ENCODE assay signal across 8 cellular contexts in the genomic region with DNA sequence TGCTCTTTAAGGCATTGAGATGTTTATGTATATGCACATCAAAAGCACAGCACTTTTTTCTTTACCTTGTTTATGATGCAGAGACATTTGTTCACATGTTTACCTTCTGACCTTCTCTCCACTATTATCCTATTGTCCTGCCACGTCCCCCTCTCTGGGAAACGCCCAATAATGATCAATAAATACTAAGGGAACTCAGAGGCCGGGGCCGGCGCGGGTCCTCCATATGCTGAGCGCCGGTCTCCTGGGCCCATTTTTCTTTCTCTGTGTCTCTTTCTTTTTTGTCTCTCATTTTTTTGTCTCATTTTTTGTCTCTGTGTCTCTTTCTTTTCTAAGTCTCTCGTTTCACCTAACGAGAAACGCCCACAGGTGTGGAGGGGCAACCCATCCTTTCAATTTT. TPM values are rescaled to one million over a fixed set of nuclear protein-coding genes. Genes with fewer than 3 reads are reported as not detected.
A peak's percentile ranks its signal among the peaks of the same experiment; 100 is the strongest.
DNase-seq lines count a peak whose midpoint lies in the region; ATAC-seq, FAIRE-seq and TF ChIP-seq lines count a peak whose summit lies in the region.
"Not testable (repeated sequence)": the region's sequence is repeated elsewhere in the genome, so short reads cannot be mapped to it uniquely, and the experiment has no call there.
"Had no signal": no experiment of that assay in that cellular context is flagged by ENCODE, and none has a peak within 500 bp of the region (broad histone marks: within the 10 kb centered on the region; RNA-seq: fewer than 3 reads in every experiment).

No MANE protein-coding gene starts in this region.

- H2BK15ac ChIP-seq in mesenchymal stem cell (ENCODE audit: low read depth, poor library complexity, severe bottlenecking); neuronal stem cell (ENCODE audit: low read length): not testable (repeated sequence)

- intact Hi-C loops in K562 (cut with micrococcal nuclease) = not testable (repeated sequence)

- 5% methylated on average over 11 of the region's 11 CpGs for WGBS in HUES64
- WGBS in K562 (ENCODE audit: insufficient coverage, low coverage, missing lambda C conversion rate) = 33% methylated on average over 11 of the region's 11 CpGs
- 31% methylated on average over 11 of the region's 11 CpGs for WGBS in mesenchymal stem cell
- no CpG with 5 or more reads among the region's 11 CpGs for whole genome bisulfite sequencing in neuronal stem cell (ENCODE audit: extremely low coverage in 2 of 2, insufficient read length in 2 of 2, insufficient replicate concordance in 1 of 2), 2 donors

- TF ChIP-seq EP300 in K562 (IDR thresholded peaks at IDR 0.05; ENCODE audit: low read length) = not testable (repeated sequence)

- H4K91ac ChIP-seq in mesenchymal stem cell (ENCODE audit: low read length); neuronal stem cell (ENCODE audit: low read depth, low read length, poor library complexity): not testable (repeated sequence)

- not testable (repeated sequence) for FAIRE-seq in K562 (lab: Jason Lieb, UNC)

- H3K23ac ChIP-seq in mesenchymal stem cell (ENCODE audit: low read length in 2 of 2); neuronal stem cell (ENCODE audit: low read depth, low read length, poor library complexity): not testable (repeated sequence)

- H3K79me1 ChIP-seq in mesenchymal stem cell (replicated peaks; ENCODE audit: low read length, poor library complexity, severe bottlenecking); neuronal stem cell (ENCODE audit: low read depth, low read length): not testable (repeated sequence)

- TF ChIP-seq POLR2A in K562 (conservative IDR thresholded peaks at IDR 0.05) = not testable (repeated sequence)

- in situ Hi-C loops in K562 (cut with MboI) = not testable (repeated sequence)

- peak overlapping the region; percentile 58 for H3K4me3 Mint-ChIP-seq in glutamatergic neuron (ENCODE audit: unreplicated experiment)

- peak overlapping the region; percentile 97 for H3K27ac Mint-ChIP-seq in glutamatergic neuron (ENCODE audit: unreplicated experiment)

- not testable (repeated sequence) for H2BK12ac ChIP-seq in mesenchymal stem cell (ENCODE audit: low read length in 2 of 2); neuronal stem cell (ENCODE audit: low read length)

- H3K79me2 ChIP-seq in K562 (ENCODE audit: control insufficient read depth, insufficient read depth, low read length) = not testable (repeated sequence)

- not testable (repeated sequence) for H2AK5ac ChIP-seq in mesenchymal stem cell (ENCODE audit: low read length, severe bottlenecking); neuronal stem cell (ENCODE audit: low read depth, low read length)

- H3K18ac ChIP-seq in mesenchymal stem cell (ENCODE audit: low read depth in 1 of 2, low read length in 2 of 2) = peak overlapping the region in 1 of 2 experiments; percentile 66
- not testable (repeated sequence) for H3K18ac ChIP-seq in neuronal stem cell (ENCODE audit: low read length)

- not testable (repeated sequence) for TF ChIP-seq CTCF in RWPE2 (IDR thresholded peaks at IDR 0.05; ENCODE audit: poor library complexity, severe bottlenecking); K562 (IDR thresholded peaks at IDR 0.05 in 2 of 3, conservative IDR thresholded peaks at IDR 0.05 in 1 of 3; ENCODE audit: insufficient read depth in 2 of 3, low read depth in 1 of 3, low read length in 3 of 3); glutamatergic neuron (IDR thresholded peaks at IDR 0.05; ENCODE audit: partially characterized antibody, unreplicated experiment)

- H3K27me3 ChIP-seq in HUES64 (ENCODE audit: insufficient read depth, low read length) = peaks cover 17% of the 10 kb centered on the region
- not testable (repeated sequence) for H3K27me3 ChIP-seq in RWPE2 (ENCODE audit: insufficient read depth, poor library complexity, severe bottlenecking); K562 (ENCODE audit: control insufficient read depth in 2 of 2, insufficient read depth in 2 of 2, low read length in 2 of 2); mesenchymal stem cell (ENCODE audit: control insufficient read depth in 1 of 2, insufficient read depth in 1 of 2, low read length in 2 of 2); neuronal stem cell (ENCODE audit: control insufficient read depth in 3 of 3, insufficient read depth in 3 of 3, low read depth in 1 of 3, low read length in 3 of 3)

- not testable (repeated sequence) for TF ChIP-seq RAD21 in K562 (CRISPR knock-in tag; conservative IDR thresholded peaks at IDR 0.05 in 1 of 2, IDR thresholded peaks at IDR 0.05 in 1 of 2)

- H4K20me1 ChIP-seq in K562 (replicated peaks; ENCODE audit: control insufficient read depth, insufficient read depth, low read length) = not testable (repeated sequence)

- not testable (repeated sequence) for H3K27me3 Mint-ChIP-seq in glutamatergic neuron (ENCODE audit: unreplicated experiment)

- not testable (repeated sequence) for H2BK5ac ChIP-seq in mesenchymal stem cell (ENCODE audit: low read depth, low read length, poor library complexity, severe bottlenecking); neuronal stem cell (ENCODE audit: low read length)

- POLR2A ChIA-PET in K562 (lab: Yijun Ruan, JAX) = not testable (repeated sequence)

- peak overlapping the region in 1 of 2 experiments; percentile 21 for H3K4ac ChIP-seq in mesenchymal stem cell (ENCODE audit: low read depth in 1 of 2, low read length in 2 of 2)
- H3K4ac ChIP-seq in neuronal stem cell (ENCODE audit: low read length) = not testable (repeated sequence)

- H3K9me1 ChIP-seq in K562 (ENCODE audit: control insufficient read depth, insufficient read depth, low read length) = not testable (repeated sequence)

- not testable (repeated sequence) for H3K36me3 Mint-ChIP-seq in glutamatergic neuron (ENCODE audit: unreplicated experiment)

- H3K4me3 ChIP-seq in HUES64 (ENCODE audit: low read length) (peak overlapping the region; percentile 38), neuronal stem cell (ENCODE audit: low read length in 2 of 2) (peak overlapping the region in 1 of 2 donors; percentile 45)
- not testable (repeated sequence) for H3K4me3 ChIP-seq in RWPE2 (ENCODE audit: severe bottlenecking); K562; mesenchymal stem cell (ENCODE audit: insufficient read depth in 1 of 2, low read depth in 1 of 2, low read length in 2 of 2)

- H3K4me2 ChIP-seq in K562 (ENCODE audit: insufficient read depth, low read length); mesenchymal stem cell (ENCODE audit: low read length, poor library complexity, severe bottlenecking): not testable (repeated sequence)
- H3K4me2 ChIP-seq in neuronal stem cell (ENCODE audit: insufficient read depth, low read length, poor library complexity, severe bottlenecking) = peak overlapping the region; percentile 14

- H3K4me1 ChIP-seq in HUES64 (ENCODE audit: insufficient read depth, low read length) = peaks cover 32% of the 10 kb centered on the region
- H3K4me1 ChIP-seq in RWPE2 (ENCODE audit: insufficient read depth, poor library complexity, severe bottlenecking); mesenchymal stem cell (ENCODE audit: control insufficient read depth, insufficient read depth, low read depth, low read length): not testable (repeated sequence)
- H3K4me1 ChIP-seq in K562 (replicated peaks in 1 of 2; ENCODE audit: control insufficient read depth in 2 of 2, insufficient read depth in 2 of 2, low read length in 2 of 2) = peaks cover 14 to 16% of the 10 kb centered on the region in 2 experiments
- H3K4me1 ChIP-seq in neuronal stem cell (ENCODE audit: control insufficient read depth in 2 of 2, insufficient read depth in 1 of 2, low read depth in 1 of 2, low read length in 2 of 2) = peaks cover 8 to 29% of the 10 kb centered on the region in 2 donors

- CTCF ChIA-PET in K562 (lab: Yijun Ruan, JAX; ENCODE audit: low intra/inter-chr PET ratio) = not testable (repeated sequence)

- H3K4me1 Mint-ChIP-seq in glutamatergic neuron (ENCODE audit: low read depth, unreplicated experiment) = peaks cover 19% of the 10 kb centered on the region

- H3K27ac ChIP-seq in HUES64 (ENCODE audit: low read depth, low read length) = peak overlapping the region; percentile 88; the same call in 1 of the 2 replicates
- H3K27ac ChIP-seq in RWPE2 (ENCODE audit: poor library complexity, severe bottlenecking) = peak overlapping the region; percentile 23
- H3K27ac ChIP-seq in K562 (ENCODE audit: extremely low read depth, low read depth, low read length) = peak overlapping the region; percentile 60; the same call in 2 of the 3 replicates
- not testable (repeated sequence) for H3K27ac ChIP-seq in mesenchymal stem cell (ENCODE audit: low read length, poor library complexity, severe bottlenecking); neuronal stem cell (replicated peaks; ENCODE audit: low read length)

- H3K9ac ChIP-seq in HUES64 (ENCODE audit: low read depth, low read length) = peak overlapping the region; percentile 7; the same call in 1 of the 2 replicates
- peak overlapping the region in 1 of 2 experiments; percentile 31; a peak in 2 of 4 replicates for H3K9ac ChIP-seq in K562 (ENCODE audit: insufficient read depth in 1 of 2, low read depth in 2 of 2, low read length in 2 of 2)
- H3K9ac ChIP-seq in mesenchymal stem cell (ENCODE audit: low read length); neuronal stem cell (ENCODE audit: low read depth, low read length, poor library complexity): not testable (repeated sequence)

- not testable (repeated sequence) for H3K9me3 Mint-ChIP-seq in glutamatergic neuron (ENCODE audit: unreplicated experiment)

- H3K36me3 ChIP-seq in HUES64 (ENCODE audit: insufficient read depth, low read length); RWPE2 (ENCODE audit: low read depth); K562 (ENCODE audit: control insufficient read depth, insufficient read depth, low read length); mesenchymal stem cell (ENCODE audit: control insufficient read depth in 1 of 2, insufficient read depth in 2 of 2, low read depth in 1 of 2, low read length in 2 of 2); neuronal stem cell (replicated peaks in 1 of 2; ENCODE audit: control insufficient read depth in 2 of 2, insufficient read depth in 2 of 2, low read length in 2 of 2): not testable (repeated sequence)

- peak; percentile 53 for DNase-seq in ELF-1 (ENCODE audit: low read depth, low spot score)
- not testable (repeated sequence) for DNase-seq in RWPE2 (ENCODE audit: low spot score); K562 (ENCODE audit: extremely low read depth in 1 of 4, low spot score in 3 of 4); glutamatergic neuron; mesenchymal stem cell; neuronal stem cell (ENCODE audit: low spot score)

- BruUV-seq in K562 (replicated peaks; lab: Mats Ljungman, UMichigan) = not testable (repeated sequence)

- not testable (repeated sequence) for H3K9me3 ChIP-seq in HUES64 (ENCODE audit: insufficient read depth, low read depth, low read length); RWPE2 (ENCODE audit: severe bottlenecking); K562 (replicated peaks; ENCODE audit: control insufficient read depth, insufficient read depth, low read depth, low read length); mesenchymal stem cell (ENCODE audit: control insufficient read depth, low read length); neuronal stem cell (replicated peaks in 1 of 2; ENCODE audit: control insufficient read depth in 2 of 2, insufficient read depth in 1 of 2, low read depth in 1 of 2, low read length in 2 of 2)

- H2AFZ ChIP-seq in K562 (ENCODE audit: low read depth, low read length) (peak overlapping the region; percentile 67), neuronal stem cell (ENCODE audit: low read length) (peak overlapping the region; percentile 6)
- H2AFZ ChIP-seq in mesenchymal stem cell (ENCODE audit: low read depth, low read length) = not testable (repeated sequence)

- H4K8ac ChIP-seq in mesenchymal stem cell (ENCODE audit: low read length) = peak overlapping the region; percentile 37
- H4K8ac ChIP-seq in neuronal stem cell (ENCODE audit: low read depth, low read length) = not testable (repeated sequence)

- not testable (repeated sequence) for H3K14ac ChIP-seq in mesenchymal stem cell (ENCODE audit: low read length in 2 of 2); neuronal stem cell (ENCODE audit: low read length)

- not testable (repeated sequence) for ATAC-seq in RWPE2 (ENCODE audit: low read depth); K562

- H2BK120ac ChIP-seq in mesenchymal stem cell (ENCODE audit: low read depth, low read length) = peak overlapping the region; percentile 93
- not testable (repeated sequence) for H2BK120ac ChIP-seq in neuronal stem cell (ENCODE audit: low read depth, low read length)

RNA-seq across cellular contexts. Expression of gene SLC35F6, which starts 13.6 kb away (rescaled TPM):
- 9.9 TPM for polyA plus RNA-seq in HUES64 (2013, experiment 1 of 2)
- polyA plus RNA-seq in HUES64 (2013, experiment 2 of 2) = 10.7 TPM
- 21.5 and 40.8 TPM in 2 replicates for total RNA-seq in K562 (2011; cell fraction: chromatin; rRNA removed; ENCODE audit: low replicate concordance)
- 40.7 and 47.7 TPM in 2 replicates for total RNA-seq in K562 (2011; cell fraction: nucleolus; rRNA removed)
- 48.1 and 75.0 TPM in 2 replicates for total RNA-seq in K562 (2011; cell fraction: nucleoplasm; rRNA removed)
- total RNA-seq in K562 (2014; rRNA removed) (22.9 and 31.9 TPM in 2 replicates), K562 (2014; rRNA removed; fragmentation: Illumina TruSeq; extraction: Trizol) (21.9 and 22.2 TPM in 2 replicates), K562 (2015; rRNA removed; fragmentation: Illumina TruSeq; extraction: Trizol) (28.1 and 29.4 TPM in 2 replicates), K562 (2021) (37.4 and 42.8 TPM in 2 replicates), glutamatergic neuron (ENCODE audit: unreplicated experiment) (28.8 TPM)
- polyA plus RNA-seq in K562 (2011; rRNA removed) (11.9 and 16.7 TPM in 2 replicates), K562 (2014; fragmentation: Illumina TruSeq; extraction: Trizol) (22.5 and 23.4 TPM in 2 replicates), K562 (2014; fragmentation: Nextera tagmentation; extraction: Ambion mirVana) (10 to 100 TPM; 19.3 to 47.3 TPM), K562 (2014; rRNA removed) (18.8 and 20.9 TPM in 2 replicates)
- polyA plus RNA-seq in K562 (2011; cell fraction: cytosol; rRNA removed) = 18.3 and 30.0 TPM in 2 replicates
- 5.5 and 8.8 TPM in 2 replicates for polyA plus RNA-seq in K562 (2011; cell fraction: nucleus; rRNA removed)
- 17.4 and 33.3 TPM in 2 replicates for polyA plus RNA-seq in K562 (2012)
- 18.6 and 24.3 TPM in 2 replicates for polyA minus RNA-seq in K562 (2011; rRNA and poly(A)+ RNA removed)
- 23.3 and 30.5 TPM in 2 replicates for polyA minus RNA-seq in K562 (2011; cell fraction: cytosol; rRNA and poly(A)+ RNA removed)
- 6.7 and 9.3 TPM in 2 replicates for polyA minus RNA-seq in K562 (2011; cell fraction: nucleus; rRNA and poly(A)+ RNA removed)
- 62.3 TPM for polyA plus RNA-seq in mesenchymal stem cell (2013, experiment 1 of 2)
- 60.2 TPM for polyA plus RNA-seq in mesenchymal stem cell (2013, experiment 2 of 2)
- 8.5 TPM for polyA plus RNA-seq in neuronal stem cell (2013, experiment 1 of 2)
- polyA plus RNA-seq in neuronal stem cell (2013, experiment 2 of 2) = 9.6 TPM

RNA-seq across cellular contexts. Expression of gene CENPA, which starts 35.4 kb away (rescaled TPM):
- 16.8 TPM for polyA plus RNA-seq in HUES64 (2013, experiment 1 of 2)
- 23.5 TPM for polyA plus RNA-seq in HUES64 (2013, experiment 2 of 2)
- 31.6 and 48.8 TPM in 2 replicates for total RNA-seq in K562 (2011; cell fraction: chromatin; rRNA removed; ENCODE audit: low replicate concordance)
- total RNA-seq in K562 (2011; cell fraction: nucleolus; rRNA removed) = 18.2 and 18.7 TPM in 2 replicates
- total RNA-seq in K562 (2011; cell fraction: nucleoplasm; rRNA removed) = 30.9 and 35.8 TPM in 2 replicates
- total RNA-seq in K562 (2014; rRNA removed) (32.1 and 40.9 TPM in 2 replicates), K562 (2014; rRNA removed; fragmentation: Illumina TruSeq; extraction: Trizol) (48.8 and 49.6 TPM in 2 replicates), K562 (2015; rRNA removed; fragmentation: Illumina TruSeq; extraction: Trizol) (40.8 and 44.7 TPM in 2 replicates), K562 (2021) (45.6 and 51.7 TPM in 2 replicates), glutamatergic neuron (ENCODE audit: unreplicated experiment) (4.7 TPM)
- polyA plus RNA-seq in K562 (2011; rRNA removed) (54.2 and 61.7 TPM in 2 replicates), K562 (2014; fragmentation: Illumina TruSeq; extraction: Trizol) (53.4 and 60.1 TPM in 2 replicates), K562 (2014; fragmentation: Nextera tagmentation; extraction: Ambion mirVana) (10 to 100 TPM; 11.3 to 13.4 TPM), K562 (2014; rRNA removed) (43.6 and 46.2 TPM in 2 replicates)
- polyA plus RNA-seq in K562 (2011; cell fraction: cytosol; rRNA removed) = 43.0 and 48.2 TPM in 2 replicates
- polyA plus RNA-seq in K562 (2011; cell fraction: nucleus; rRNA removed) = 35.5 and 42.4 TPM in 2 replicates
- 30.2 and 32.1 TPM in 2 replicates for polyA plus RNA-seq in K562 (2012)
- polyA minus RNA-seq in K562 (2011; rRNA and poly(A)+ RNA removed) = 25.6 and 28.3 TPM in 2 replicates
- 17.7 and 17.8 TPM in 2 replicates for polyA minus RNA-seq in K562 (2011; cell fraction: cytosol; rRNA and poly(A)+ RNA removed)
- 9.8 and 11.0 TPM in 2 replicates for polyA minus RNA-seq in K562 (2011; cell fraction: nucleus; rRNA and poly(A)+ RNA removed)
- polyA plus RNA-seq in mesenchymal stem cell (2013, experiment 1 of 2) = 3.5 TPM
- 3.1 TPM for polyA plus RNA-seq in mesenchymal stem cell (2013, experiment 2 of 2)
- 61.5 TPM for polyA plus RNA-seq in neuronal stem cell (2013, experiment 1 of 2)
- polyA plus RNA-seq in neuronal stem cell (2013, experiment 2 of 2) = 60.8 TPM

RNA-seq across cellular contexts. Expression of gene KCNK3, which starts 58.0 kb away (rescaled TPM):
- 0.20 TPM for polyA plus RNA-seq in HUES64 (2013, experiment 1 of 2)
- polyA plus RNA-seq in HUES64 (2013, experiment 2 of 2) = 0.44 TPM
- total RNA-seq in K562 (2011; cell fraction: chromatin; rRNA removed; ENCODE audit: low replicate concordance) = 0.23 TPM in 1 of 2 replicates, not detected in the other
- 0.13 and 0.17 TPM in 2 replicates for total RNA-seq in K562 (2011; cell fraction: nucleolus; rRNA removed)
- 0.07 TPM in 1 of 2 replicates, not detected in the other for total RNA-seq in K562 (2011; cell fraction: nucleoplasm; rRNA removed)
- total RNA-seq in K562 (2014; rRNA removed) (0.08 and 0.09 TPM in 2 replicates), K562 (2014; rRNA removed; fragmentation: Illumina TruSeq; extraction: Trizol) (not detected in 2 replicates), K562 (2015; rRNA removed; fragmentation: Illumina TruSeq; extraction: Trizol) (0.04 TPM in 1 of 2 replicates, not detected in the other), K562 (2021) (0.13 and 0.20 TPM in 2 replicates), glutamatergic neuron (ENCODE audit: unreplicated experiment) (21.7 TPM)
- polyA plus RNA-seq in K562 (2011; rRNA removed) (0.06 TPM in 1 of 2 replicates, not detected in the other), K562 (2014; fragmentation: Illumina TruSeq; extraction: Trizol) (not detected in 2 replicates), K562 (2014; fragmentation: Nextera tagmentation; extraction: Ambion mirVana) (under 1 TPM in 1 of 2 experiments, not detected in 1; 0.01 TPM), K562 (2014; rRNA removed) (0.08 TPM in 1 of 2 replicates, not detected in the other)
- polyA plus RNA-seq in K562 (2011; cell fraction: cytosol; rRNA removed) = 0.19 TPM in 1 of 2 replicates, not detected in the other
- polyA plus RNA-seq in K562 (2011; cell fraction: nucleus; rRNA removed) = 0.06 TPM in 1 of 2 replicates, not detected in the other
- 0.01 and 0.04 TPM in 2 replicates for polyA plus RNA-seq in K562 (2012)
- not detected in 2 replicates for polyA minus RNA-seq in K562 (2011; rRNA and poly(A)+ RNA removed)
- polyA minus RNA-seq in K562 (2011; cell fraction: cytosol; rRNA and poly(A)+ RNA removed) = not detected in 2 replicates
- polyA minus RNA-seq in K562 (2011; cell fraction: nucleus; rRNA and poly(A)+ RNA removed) = 0.13 TPM in 1 of 2 replicates, not detected in the other
- 0.52 TPM for polyA plus RNA-seq in mesenchymal stem cell (2013, experiment 1 of 2)
- polyA plus RNA-seq in mesenchymal stem cell (2013, experiment 2 of 2) = 0.53 TPM
- polyA plus RNA-seq in neuronal stem cell (2013, experiment 1 of 2) = 0.03 TPM
- polyA plus RNA-seq in neuronal stem cell (2013, experiment 2 of 2) = 0.01 TPM
- total RNA-seq: HT1080 had no signal

Comparison
In these comparisons a context has a peak if more than half of its experiments do, and no peak if none do; other contexts are left out.
1. RNA of gene KCNK3, which starts 58.0 kb away (total RNA-seq): 21.7 TPM in glutamatergic neuron (single experiment); 0.04 to 0.23 TPM in K562; every median in the first group is over 10 times any median in the second.